ENCODE assay signal across 8 cellular contexts in genomic region chr4:1248262-1249147, GRCh38. TPM values are rescaled to one million over a fixed set of nuclear protein-coding genes. Genes with fewer than 3 reads are reported as not detected.
DNase-seq lines count a peak whose midpoint lies in the region; ATAC-seq and TF ChIP-seq lines count a peak whose summit lies in the region.

Gene CTBP1, minus strand, starts transcription at chr4:1249130. Its CDS starts 7,799 bp downstream, at chr4:1241331.

- DNase-seq in AG09319 (ENCODE audit: extremely low read depth, low read depth) (peak; percentile 71), NCI-H226 (peak; percentile 68), coronary artery (ENCODE audit: low spot score) (peak; percentile 88), left lobe of liver (ENCODE audit: low spot score) (peak; percentile 85)
- DNase-seq in activated CD4-positive, alpha-beta T cell treated with anti-CD3 and anti-CD28 coated beads for 48 hours, result peak; percentile 82
- DNase-seq in stimulated activated CD4-positive, alpha-beta T cell treated with anti-CD3 and anti-CD28 coated beads, Interleukin-2, amount 100 ng/mL, for 4 hours (ENCODE audit: low read depth), result peak; percentile 73

- peak within 1 kb of the TSS; percentile 95 to 99 for H3K27ac ChIP-seq in coronary artery

- TF ChIP-seq CTCF in AG09319 (IDR thresholded peaks at IDR 0.05; ENCODE audit: low read depth, low read length) (no peak), coronary artery (IDR thresholded peaks at IDR 0.05) (no peak)

- ATAC-seq in GM19025 (IDR thresholded peaks at IDR 0.05; ENCODE audit: low read depth, unreplicated experiment) (peak; percentile 38), HG03196 (IDR thresholded peaks at IDR 0.05; ENCODE audit: unreplicated experiment) (peak; percentile 35), left lobe of liver (peak; percentile 77)

- H3K4me3 ChIP-seq in coronary artery, result peak within 1 kb of the TSS; percentile 79

RNA-seq across cellular contexts. Expression of gene CTBP1, which starts in this region (rescaled TPM):
- total RNA-seq in left lobe of liver, result 97.0 TPM

Comparison
In these comparisons a context has a peak if more than half of its experiments do, and no peak if none do; other contexts are left out.
1. Peak in every context shown above with its lines: DNase-seq, ATAC-seq, H3K4me3 ChIP-seq and H3K27ac ChIP-seq.